ENCODE assay signal across 8 cellular contexts in genomic region chr6:31738048-31738979, GRCh38. TPM values are rescaled to one million over a fixed set of nuclear protein-coding genes. Genes with fewer than 3 reads are reported as not detected.
A peak's percentile ranks its signal among the peaks of the same experiment; 100 is the strongest.
DNase-seq lines count a peak whose midpoint lies in the region; ATAC-seq, FAIRE-seq and TF ChIP-seq lines count a peak whose summit lies in the region.

No MANE protein-coding gene starts in this region.

- peak; percentile 96 for FAIRE-seq in endothelial cell of umbilical vein (lab: Jason Lieb, UNC)

- peaks cover 41 to 84% (median 68%) of the 10 kb centered on the region in 7 donors for H3K4me1 Mint-ChIP-seq in naive thymus-derived CD4-positive, alpha-beta T cell

- ATAC-seq in GM21367 (IDR thresholded peaks at IDR 0.05; ENCODE audit: unreplicated experiment) (peak; percentile 24), HG03135 (IDR thresholded peaks at IDR 0.05; ENCODE audit: unreplicated experiment) (no peak)
- ATAC-seq in naive thymus-derived CD4-positive, alpha-beta T cell, result peak; percentile 62

- H3K9me3 Mint-ChIP-seq in naive thymus-derived CD4-positive, alpha-beta T cell, result peaks cover 0 to 5% (median 0%) of the 10 kb centered on the region in 11 donors

- H3K36me3 Mint-ChIP-seq in naive thymus-derived CD4-positive, alpha-beta T cell, result peaks cover 0 to 41% (median 2%) of the 10 kb centered on the region in 5 donors

- H2AFZ ChIP-seq in endothelial cell of umbilical vein (ENCODE audit: low read depth, low read length), result no peak overlapping the region

- dilution Hi-C loops in endothelial cell of umbilical vein (cut with MboI; ENCODE audit: extremely low pct_ligation_motif_present, low sequenced_read_pairs), result no loop called here

- intact Hi-C loops in endothelial cell of umbilical vein (cut with micrococcal nuclease), result loop anchor here (1.0 to 10.0 kb wide), 7 partner anchors 8 to 194 kb away; partner anchors contain the start of genes ABHD16A, ATP6V1G2, BAG6 and C6orf47
- intact Hi-C loops in naive thymus-derived CD4-positive, alpha-beta T cell (cut with micrococcal nuclease), result loop anchor here (1.0 to 10.0 kb wide), 22 partner anchors 8 to 1466 kb away; partner anchors contain the start of genes HSPA1B (in 2 of the 2), VARS1 (in 2 of the 2), AGPAT1 (in 1 of the 2) and ATP6V1G2 (in 1 of the 2)

- BruUV-seq in endothelial cell of umbilical vein (replicated peaks; lab: Mats Ljungman, UMichigan), result TSS peak; percentile 28

- POLR2A ChIA-PET in endothelial cell of umbilical vein (lab: Charles Lee), result interaction anchor here (0.6 to 3.2 kb wide), 4 partner anchors 55 to 89 kb away, joined by 3 to 19 read pairs (median 9); partner anchors contain the start of genes HSPA1A, HSPA1B and HSPA1L
- POLR2A ChIA-PET in naive thymus-derived CD4-positive, alpha-beta T cell (lab: Charles Lee), result interaction anchor here (0.6 to 4.6 kb wide), 25 partner anchors 9 to 234 kb away, joined by 3 to 28 read pairs (median 4); partner anchors contain the start of genes ABHD16A, BAG6, DDAH2 and HSPA1A

- peak overlapping the region; percentile 74 to 94 (median 90) for H3K27ac Mint-ChIP-seq in naive thymus-derived CD4-positive, alpha-beta T cell

- H3K36me3 ChIP-seq in endothelial cell of umbilical vein (ENCODE audit: control insufficient read depth in 2 of 2, extremely low read depth in 1 of 2, insufficient read depth in 2 of 2, low read length in 2 of 2) (peaks cover 0 to 9% of the 10 kb centered on the region in 2 experiments), thymus (ENCODE audit: control insufficient read depth, insufficient read depth) (peaks cover 10% of the 10 kb centered on the region)
- H3K36me3 ChIP-seq in naive thymus-derived CD4-positive, alpha-beta T cell (ENCODE audit: control insufficient read depth in 2 of 3, insufficient read depth in 3 of 3, low read length in 3 of 3), result peaks cover 0 to 9% (median 0%) of the 10 kb centered on the region in 3 experiments

- H4K20me1 ChIP-seq in endothelial cell of umbilical vein (replicated peaks; ENCODE audit: control insufficient read depth, extremely low read depth, insufficient read depth, low read length), result no peaks in the 10 kb centered on the region

- H3K4me1 ChIP-seq in endothelial cell of umbilical vein (ENCODE audit: control insufficient read depth, extremely low read depth, insufficient read depth, low read length) (peaks cover 40% of the 10 kb centered on the region), thymus (ENCODE audit: control insufficient read depth, insufficient read depth, low read length) (peaks cover 39% of the 10 kb centered on the region)
- H3K4me1 ChIP-seq in naive thymus-derived CD4-positive, alpha-beta T cell (ENCODE audit: control insufficient read depth in 2 of 2, insufficient read depth in 2 of 2, low read length in 2 of 2), result peaks cover 41 to 45% of the 10 kb centered on the region in 2 donors

- CTCF ChIA-PET in endothelial cell of umbilical vein (lab: Charles Lee), result interaction anchor here (0.6 to 6.0 kb wide), 18 partner anchors 8 to 92 kb away, joined by 3 to 55 read pairs (median 4); partner anchors contain the start of genes BAG6, DDAH2, HSPA1B and LY6G5C
- CTCF ChIA-PET in naive thymus-derived CD4-positive, alpha-beta T cell (lab: Charles Lee), result interaction anchor here (0.6 to 4.3 kb wide), 13 partner anchors 9 to 342 kb away, joined by 3 to 30 read pairs (median 4); partner anchors contain the start of genes DDAH2, HSPA1A, HSPA1L and LSM2

- TF ChIP-seq CTCF in endothelial cell of umbilical vein (IDR thresholded peaks at IDR 0.05; ENCODE audit: extremely low read depth in 1 of 2, insufficient read depth in 1 of 2, low read depth in 1 of 2, low read length in 2 of 2), result peak in 1 of 2 donors; percentile 26

- H3K27ac ChIP-seq in endothelial cell of umbilical vein (ENCODE audit: insufficient read depth, low read depth, low read length) (peak overlapping the region; percentile 94), thymus (ENCODE audit: low read depth) (peak overlapping the region; percentile 85)
- H3K27ac ChIP-seq in naive thymus-derived CD4-positive, alpha-beta T cell (ENCODE audit: low read depth, low read length), result peak overlapping the region; percentile 83

- H3K27me3 Mint-ChIP-seq in naive thymus-derived CD4-positive, alpha-beta T cell, result no peaks in the 10 kb centered on the region

- H3K79me2 ChIP-seq in endothelial cell of umbilical vein (ENCODE audit: control insufficient read depth, insufficient read depth, low read length), result peaks cover 39% of the 10 kb centered on the region

- TF ChIP-seq POLR2A in endothelial cell of umbilical vein (IDR thresholded peaks at IDR 0.05; ENCODE audit: low read depth, low read length), result peak; percentile 75

- WGBS in thymus, result 2% methylated on average over 6 of the region's 6 CpGs

- H3K27me3 ChIP-seq in endothelial cell of umbilical vein (ENCODE audit: control insufficient read depth in 2 of 2, insufficient read depth in 2 of 2, low read length in 2 of 2) (no peaks in the 10 kb centered on the region), thymus (ENCODE audit: control insufficient read depth, insufficient read depth) (no peaks in the 10 kb centered on the region)
- no peaks in the 10 kb centered on the region for H3K27me3 ChIP-seq in naive thymus-derived CD4-positive, alpha-beta T cell (ENCODE audit: control insufficient read depth in 2 of 2, insufficient read depth in 2 of 2, low read length in 2 of 2)

- H3K4me2 ChIP-seq in endothelial cell of umbilical vein (ENCODE audit: insufficient read depth, low read length), result peak overlapping the region; percentile 93

- peak; percentile 98 to 99 for DNase-seq in AML-193 (lab: John Stamatoyannopoulos, UW)
- peak; percentile 65 to 75 for DNase-seq in NCI-H526 (lab: John Stamatoyannopoulos, UW)
- peak; percentile 58 for DNase-seq in activated CD4-positive, alpha-beta T cell treated with anti-CD3 and anti-CD28 coated beads, Interleukin-2, amount 50 U/mL, for 1 hour
- peak; percentile 90 for DNase-seq in endothelial cell of umbilical vein (ENCODE audit: low read depth, low spot score)
- peak in 8 of 9 donors; percentile 56 to 83 (median 78) for DNase-seq in naive thymus-derived CD4-positive, alpha-beta T cell

- H3K9me3 ChIP-seq in endothelial cell of umbilical vein (replicated peaks; ENCODE audit: control insufficient read depth, insufficient read depth, low read length) (no peaks in the 10 kb centered on the region), thymus (ENCODE audit: control insufficient read depth) (no peaks in the 10 kb centered on the region)
- H3K9me3 ChIP-seq in naive thymus-derived CD4-positive, alpha-beta T cell (ENCODE audit: control insufficient read depth in 2 of 3, low read length in 3 of 3), result no peaks in the 10 kb centered on the region

- no peaks in the 10 kb centered on the region for H3K9me1 ChIP-seq in endothelial cell of umbilical vein (replicated peaks; ENCODE audit: control insufficient read depth, extremely low read depth, insufficient read depth, low read length)

- peak overlapping the region; percentile 80 for H3K9ac ChIP-seq in endothelial cell of umbilical vein (replicated peaks; ENCODE audit: extremely low read depth, insufficient read depth, low read length)

- H3K4me3 ChIP-seq in endothelial cell of umbilical vein (replicated peaks in 1 of 3; ENCODE audit: insufficient read depth in 1 of 3, low read depth in 1 of 3, low read length in 3 of 3) (peak overlapping the region in 1 of 3 experiments; percentile 56), thymus (ENCODE audit: low read length) (peak overlapping the region; percentile 34)
- H3K4me3 ChIP-seq in naive thymus-derived CD4-positive, alpha-beta T cell (ENCODE audit: low read length), result peak overlapping the region; percentile 38

- H3K4me3 Mint-ChIP-seq in naive thymus-derived CD4-positive, alpha-beta T cell, result peak overlapping the region; percentile 86 to 100 (median 96)

RNA-seq across cellular contexts. Expression of gene MSH5, which starts 1.5 kb away (rescaled TPM):
- total RNA-seq in endothelial cell of umbilical vein, result 43.2 and 43.8 TPM in 2 replicates
- polyA plus RNA-seq in endothelial cell of umbilical vein (24.5 and 27.1 TPM in 2 replicates), thymus (15.2 TPM)
- 10.8 and 11.3 TPM in 2 replicates for polyA plus RNA-seq in endothelial cell of umbilical vein (2011; cell fraction: cytosol; rRNA removed)
- polyA plus RNA-seq in endothelial cell of umbilical vein (2011; cell fraction: nucleus; rRNA removed), result 188 and 214 TPM in 2 replicates
- polyA plus RNA-seq in endothelial cell of umbilical vein (2012), result 7.4 TPM in 2 replicates
- polyA minus RNA-seq in endothelial cell of umbilical vein, result 42.2 and 53.3 TPM in 2 replicates
- 13.4 TPM for polyA minus RNA-seq in endothelial cell of umbilical vein (2011; cell fraction: cytosol; rRNA and poly(A)+ RNA removed)
- 57.2 and 101 TPM in 2 replicates for polyA minus RNA-seq in endothelial cell of umbilical vein (2011; cell fraction: nucleus; rRNA and poly(A)+ RNA removed)
- 10 to 100 TPM; 10.3 to 52.2 (median 11.4) TPM for total RNA-seq in naive thymus-derived CD4-positive, alpha-beta T cell
- polyA plus RNA-seq in naive thymus-derived CD4-positive, alpha-beta T cell, result 1 to 10 TPM in 1 of 2 donors, under 1 TPM in 1; 0.51 to 2.6 TPM

RNA-seq across cellular contexts. Expression of gene CLIC1, which starts 2.0 kb away (rescaled TPM):
- total RNA-seq in endothelial cell of umbilical vein, result 535 and 543 TPM in 2 replicates
- polyA plus RNA-seq in endothelial cell of umbilical vein (569 and 578 TPM in 2 replicates), thymus (337 TPM)
- polyA plus RNA-seq in endothelial cell of umbilical vein (2011; cell fraction: cytosol; rRNA removed), result 774 and 904 TPM in 2 replicates
- polyA plus RNA-seq in endothelial cell of umbilical vein (2011; cell fraction: nucleus; rRNA removed), result 288 and 289 TPM in 2 replicates
- polyA plus RNA-seq in endothelial cell of umbilical vein (2012), result 434 and 609 TPM in 2 replicates
- polyA minus RNA-seq in endothelial cell of umbilical vein, result 395 and 455 TPM in 2 replicates
- polyA minus RNA-seq in endothelial cell of umbilical vein (2011; cell fraction: cytosol; rRNA and poly(A)+ RNA removed), result 180 TPM
- 60.9 and 61.1 TPM in 2 replicates for polyA minus RNA-seq in endothelial cell of umbilical vein (2011; cell fraction: nucleus; rRNA and poly(A)+ RNA removed)
- 100 to 1,000 TPM in 2 of 5 experiments, 10 to 100 TPM in 3; 29.3 to 494 (median 58.2) TPM for total RNA-seq in naive thymus-derived CD4-positive, alpha-beta T cell
- polyA plus RNA-seq in naive thymus-derived CD4-positive, alpha-beta T cell, result 100 to 1,000 TPM; 102 to 122 TPM

RNA-seq across cellular contexts. Expression of gene DDAH2, which starts 9.2 kb away (rescaled TPM):
- 109 and 116 TPM in 2 replicates for total RNA-seq in endothelial cell of umbilical vein
- polyA plus RNA-seq in endothelial cell of umbilical vein (168 and 176 TPM in 2 replicates), thymus (105 TPM)
- 123 and 137 TPM in 2 replicates for polyA plus RNA-seq in endothelial cell of umbilical vein (2011; cell fraction: cytosol; rRNA removed)
- polyA plus RNA-seq in endothelial cell of umbilical vein (2011; cell fraction: nucleus; rRNA removed), result 68.2 and 76.5 TPM in 2 replicates
- 89.3 and 119 TPM in 2 replicates for polyA plus RNA-seq in endothelial cell of umbilical vein (2012)
- 49.6 and 63.3 TPM in 2 replicates for polyA minus RNA-seq in endothelial cell of umbilical vein
- polyA minus RNA-seq in endothelial cell of umbilical vein (2011; cell fraction: cytosol; rRNA and poly(A)+ RNA removed), result 7.1 TPM
- polyA minus RNA-seq in endothelial cell of umbilical vein (2011; cell fraction: nucleus; rRNA and poly(A)+ RNA removed), result 14.0 and 23.2 TPM in 2 replicates
- total RNA-seq in naive thymus-derived CD4-positive, alpha-beta T cell, result 10 to 100 TPM in 2 of 5 experiments, 1 to 10 TPM in 3; 4.9 to 31.4 (median 7.1) TPM
- 10 to 100 TPM; 13.1 to 15.3 TPM for polyA plus RNA-seq in naive thymus-derived CD4-positive, alpha-beta T cell

RNA-seq across cellular contexts. Expression of gene MPIG6B, which starts 15.1 kb away (rescaled TPM):
- not detected in 2 replicates for total RNA-seq in endothelial cell of umbilical vein
- polyA plus RNA-seq in endothelial cell of umbilical vein, result not detected in 2 replicates
- not detected in 2 replicates for polyA plus RNA-seq in endothelial cell of umbilical vein (2011; cell fraction: cytosol; rRNA removed)
- not detected in 2 replicates for polyA plus RNA-seq in endothelial cell of umbilical vein (2011; cell fraction: nucleus; rRNA removed)
- 0.08 and 0.21 TPM in 2 replicates for polyA plus RNA-seq in endothelial cell of umbilical vein (2012)
- not detected in 2 replicates for polyA minus RNA-seq in endothelial cell of umbilical vein
- not detected for polyA minus RNA-seq in endothelial cell of umbilical vein (2011; cell fraction: cytosol; rRNA and poly(A)+ RNA removed)
- polyA minus RNA-seq in endothelial cell of umbilical vein (2011; cell fraction: nucleus; rRNA and poly(A)+ RNA removed), result not detected in 2 replicates
- 1 to 10 TPM in 1 of 5 experiments, under 1 TPM in 4; 0.12 to 4.7 (median 0.64) TPM for total RNA-seq in naive thymus-derived CD4-positive, alpha-beta T cell
- 1 to 10 TPM in 1 of 2 donors, under 1 TPM in 1; 0.20 to 2.3 TPM for polyA plus RNA-seq in naive thymus-derived CD4-positive, alpha-beta T cell
- polyA plus RNA-seq in thymus, result 0.32 TPM

RNA-seq across cellular contexts. Expression of gene LY6G6C, which starts 16.8 kb away (rescaled TPM):
- 0.35 TPM in 1 of 2 replicates, not detected in the other for total RNA-seq in endothelial cell of umbilical vein
- polyA plus RNA-seq in endothelial cell of umbilical vein, result 0.33 and 0.41 TPM in 2 replicates
- polyA plus RNA-seq in endothelial cell of umbilical vein (2011; cell fraction: cytosol; rRNA removed), result 0.14 TPM in 1 of 2 replicates, not detected in the other
- polyA plus RNA-seq in endothelial cell of umbilical vein (2011; cell fraction: nucleus; rRNA removed), result 1.6 and 1.8 TPM in 2 replicates
- polyA plus RNA-seq in endothelial cell of umbilical vein (2012), result 0.19 TPM in 1 of 2 replicates, not detected in the other
- not detected in 2 replicates for polyA minus RNA-seq in endothelial cell of umbilical vein
- polyA minus RNA-seq in endothelial cell of umbilical vein (2011; cell fraction: cytosol; rRNA and poly(A)+ RNA removed), result not detected
- polyA minus RNA-seq in endothelial cell of umbilical vein (2011; cell fraction: nucleus; rRNA and poly(A)+ RNA removed), result 0.67 TPM in 2 replicates
- total RNA-seq in naive thymus-derived CD4-positive, alpha-beta T cell, result 1 to 10 TPM in 1 of 5 experiments, not detected in 4; 1.2 TPM
- polyA plus RNA-seq in naive thymus-derived CD4-positive, alpha-beta T cell, result not detected
- 7.0 TPM for polyA plus RNA-seq in thymus
